ENCODE assay signal across 1 cellular context in genomic region chr1:202017385-202018225, GRCh38.
TF ChIP-seq lines count a peak whose summit lies in the region.

No MANE protein-coding gene starts in this region.

TF ChIP-seq in HepG2, 621 proteins besides CTCF, POLR2A, EP300 and RAD21 (continued from another document and continues in another):
- no peak for TF ChIP-seq NR2F6 (IDR thresholded peaks at IDR 0.05)
- TF ChIP-seq NR2F6 (CRISPR knock-in tag; IDR thresholded peaks at IDR 0.05) = 0 out of 2 replicates have a peak, but pooled peaks have one; percentile 27
- no peak for TF ChIP-seq ATF2 (CRISPR knock-in tag; IDR thresholded peaks at IDR 0.05)
- no peak for TF ChIP-seq BHLHE40 (IDR thresholded peaks at IDR 0.05; ENCODE audit: low read length)
- TF ChIP-seq HNF1A (IDR thresholded peaks at IDR 0.05; ENCODE audit: low read depth) = no peak
- no peak for TF ChIP-seq HNF1A (CRISPR knock-in tag; IDR thresholded peaks at IDR 0.05; ENCODE audit: borderline replicate concordance)
- TF ChIP-seq KDM3A (CRISPR knock-in tag; IDR thresholded peaks at IDR 0.05; ENCODE audit: low read depth) = 0 out of 2 replicates have a peak, but pooled peaks have one; percentile 4
- no peak for TF ChIP-seq ZNF441 (CRISPR knock-in tag; IDR thresholded peaks at IDR 0.05; ENCODE audit: borderline replicate concordance)
- no peak for TF ChIP-seq ZNF343 (CRISPR knock-in tag; IDR thresholded peaks at IDR 0.05)
- no peak for TF ChIP-seq PLSCR1 (CRISPR knock-in tag; IDR thresholded peaks at IDR 0.05; ENCODE audit: borderline replicate concordance)
- TF ChIP-seq SCMH1 (CRISPR knock-in tag; IDR thresholded peaks at IDR 0.05; ENCODE audit: borderline replicate concordance) = no peak
- no peak for TF ChIP-seq NFE2 (CRISPR knock-in tag; IDR thresholded peaks at IDR 0.05)
- TF ChIP-seq REPIN1 (CRISPR knock-in tag; IDR thresholded peaks at IDR 0.05; ENCODE audit: borderline replicate concordance, low read depth) = no peak
- peak; percentile 26; the same call in 1 of the 2 replicates for TF ChIP-seq MAX (IDR thresholded peaks at IDR 0.05)
- no peak for TF ChIP-seq HBP1 (CRISPR knock-in tag; IDR thresholded peaks at IDR 0.05; ENCODE audit: low read depth)
- no peak for TF ChIP-seq YY1 (IDR thresholded peaks at IDR 0.05; ENCODE audit: insufficient read depth, insufficient replicate concordance, low read depth, low read length)
- no peak for TF ChIP-seq MTA3 (CRISPR knock-in tag; IDR thresholded peaks at IDR 0.05)
- TF ChIP-seq ZNF646 (CRISPR knock-in tag; IDR thresholded peaks at IDR 0.05) = no peak
- TF ChIP-seq BCLAF1 (IDR thresholded peaks at IDR 0.05) = no peak
- TF ChIP-seq TIGD3 (CRISPR knock-in tag; IDR thresholded peaks at IDR 0.05; ENCODE audit: borderline replicate concordance) = no peak
- TF ChIP-seq PTBP1 (IDR thresholded peaks at IDR 0.05; ENCODE audit: low read depth, low read length, poor library complexity, severe bottlenecking) = no peak
- TF ChIP-seq ZBTB8A (CRISPR knock-in tag; IDR thresholded peaks at IDR 0.05; ENCODE audit: borderline replicate concordance, low read depth) = no peak
- no peak for TF ChIP-seq ZUFSP (CRISPR knock-in tag; IDR thresholded peaks at IDR 0.05; ENCODE audit: borderline replicate concordance)
- no peak for TF ChIP-seq ZNF530 (CRISPR knock-in tag; IDR thresholded peaks at IDR 0.05; ENCODE audit: low read depth)
- no peak for TF ChIP-seq ZNF615 (CRISPR knock-in tag; IDR thresholded peaks at IDR 0.05; ENCODE audit: borderline replicate concordance)
- 0 out of 2 replicates have a peak, but pooled peaks have one; percentile 33 for TF ChIP-seq BCL3 (CRISPR knock-in tag; IDR thresholded peaks at IDR 0.05)
- TF ChIP-seq ZNF784 (CRISPR knock-in tag; IDR thresholded peaks at IDR 0.05; ENCODE audit: borderline replicate concordance) = no peak
